Comparison of ENCODE assay signal across 14 cellular contexts in genomic region chr7:127390186-127390816, GRCh38. TPM values are rescaled to one million over a fixed set of nuclear protein-coding genes. Genes with fewer than 3 reads are reported as not detected.
DNase-seq lines count a peak whose midpoint lies in the region; ATAC-seq and TF ChIP-seq lines count a peak whose summit lies in the region.
"Had no signal": no experiment of that assay in that cellular context is flagged by ENCODE, and none has a peak within 500 bp of the region (broad histone marks: within the 10 kb centered on the region; RNA-seq: fewer than 3 reads in every experiment).

No MANE protein-coding gene starts in this region.

- BruUV-seq in mammary epithelial cell (replicated peaks; lab: Mats Ljungman, UMichigan) = no TSS peak

- H3K79me2 ChIP-seq in OCI-LY1 (ENCODE audit: insufficient read depth, low read length) (peaks cover 63% of the 10 kb centered on the region), mammary epithelial cell (ENCODE audit: insufficient read depth, low read length) (peaks cover 68% of the 10 kb centered on the region)

- peaks cover 64% of the 10 kb centered on the region for H3K4me1 Mint-ChIP-seq in activated T-cell treated with anti-CD3 and anti-CD28 coated beads, Interleukin-2, amount 50 U/mL, for 72 hours (ENCODE audit: low read depth)

- H3K27ac Mint-ChIP-seq in activated T-cell treated with anti-CD3 and anti-CD28 coated beads, Interleukin-2, amount 50 U/mL, for 72 hours = peak overlapping the region; percentile 75
- H3K27ac Mint-ChIP-seq: H9 had no signal

- no peaks in the 10 kb centered on the region for H3K27me3 ChIP-seq in OCI-LY1 (ENCODE audit: insufficient read depth, low read length)
- H3K27me3 ChIP-seq in mammary epithelial cell (ENCODE audit: insufficient read depth, low read length) = no peaks in the 10 kb centered on the region
- H3K27me3 ChIP-seq in skeletal muscle satellite cell (ENCODE audit: control insufficient read depth, insufficient read depth, low read length) = no peaks in the 10 kb centered on the region
- H3K27me3 ChIP-seq: suprapubic skin had no signal

- dilution Hi-C loops in mammary epithelial cell (cut with HindIII; ENCODE audit: low sequenced_read_pairs) = no loop called here

- peak overlapping the region; percentile 89 to 98 for H3K4me3 Mint-ChIP-seq in activated T-cell treated with anti-CD3 and anti-CD28 coated beads, Interleukin-2, amount 50 U/mL, for 72 hours

- no peaks in the 10 kb centered on the region for H3F3A ChIP-seq in OCI-LY1 (ENCODE audit: insufficient read depth, low read length)

- TF ChIP-seq CTCF in OCI-LY1 (IDR thresholded peaks at IDR 0.05; ENCODE audit: low read length) (no peak), mammary epithelial cell (conservative IDR thresholded peaks at IDR 0.05 in 1 of 2, IDR thresholded peaks at IDR 0.05 in 1 of 2; ENCODE audit: extremely low read depth in 1 of 2, insufficient read depth in 1 of 2, low read depth in 1 of 2, low read length in 2 of 2) (no peak), GM20000 (IDR thresholded peaks at IDR 0.05; ENCODE audit: extremely low read depth, missing control alignments) (no peak)

- H3K27ac ChIP-seq in OCI-LY1 (ENCODE audit: low read depth, low read length, poor library complexity, severe bottlenecking) (no peak overlapping the region), mammary epithelial cell (ENCODE audit: insufficient read depth, low read depth, low read length) (no peak overlapping the region)
- H3K27ac ChIP-seq: epithelial cell of prostate, suprapubic skin had no signal

- DNase-seq in activated T-cell treated with anti-CD3 and anti-CD28 coated beads, Interleukin-2, amount 50 U/mL, for 72 hours = no peak
- DNase-seq in activated T-cell treated with anti-CD3 and anti-CD28 coated beads, Interleukin-2, amount 50 U/mL, for 48 hours = no peak
- DNase-seq in mammary epithelial cell (no peak), GM20000 (ENCODE audit: low spot score) (no peak), mucosa of gallbladder (ENCODE audit: low spot score) (no peak)
- DNase-seq: activated CD4-positive, alpha-beta T cell treated with anti-CD3 and anti-CD28 coated beads for 4 hours; H9; Right ventricle myocardium superior; stimulated activated CD4-positive, alpha-beta T cell treated with anti-CD3 and anti-CD28 coated beads, Interleukin-2, amount 100 ng/mL, for 48 hours had no signal

- H3K9me3 ChIP-seq in OCI-LY1 (ENCODE audit: low read length) (no peaks in the 10 kb centered on the region), mammary epithelial cell (replicated peaks; ENCODE audit: insufficient read depth, low read length) (no peaks in the 10 kb centered on the region), skeletal muscle satellite cell (replicated peaks; ENCODE audit: low read length) (no peaks in the 10 kb centered on the region)
- H3K9me3 ChIP-seq: suprapubic skin had no signal

- peaks cover 56% of the 10 kb centered on the region for H3K36me3 ChIP-seq in OCI-LY1 (ENCODE audit: insufficient read depth, low read length)
- peaks cover 17% of the 10 kb centered on the region for H3K36me3 ChIP-seq in mammary epithelial cell (ENCODE audit: insufficient read depth, low read length)
- H3K36me3 ChIP-seq in skeletal muscle satellite cell (ENCODE audit: insufficient read depth, low read length) = peaks cover 40% of the 10 kb centered on the region

- H3K9me2 ChIP-seq in OCI-LY1 (ENCODE audit: low read depth, low read length) = no peaks in the 10 kb centered on the region

- WGBS in mammary epithelial cell (ENCODE audit: low coverage, missing lambda C conversion rate) = 91% methylated on average over 2 of the region's 2 CpGs

- CTCF ChIA-PET in mammary epithelial cell (lab: Charles Lee; ENCODE audit: low non-redundant PET) = no interaction called here

- H4K20me1 ChIP-seq in OCI-LY1 (ENCODE audit: insufficient read depth, low read length) = peaks cover 5% of the 10 kb centered on the region; the same call in 1 of the 2 replicates
- H4K20me1 ChIP-seq in mammary epithelial cell (ENCODE audit: insufficient read depth, low read length) = no peaks in the 10 kb centered on the region

- peak overlapping the region; percentile 86 for H3K4me3 ChIP-seq in OCI-LY1 (ENCODE audit: low read depth, low read length, poor library complexity, severe bottlenecking)
- peak overlapping the region in 2 of 3 experiments; percentile 86 to 99 for H3K4me3 ChIP-seq in mammary epithelial cell (replicated peaks in 1 of 3; ENCODE audit: insufficient read depth in 1 of 3, low read depth in 2 of 3, low read length in 3 of 3)
- no peak overlapping the region for H3K4me3 ChIP-seq in skeletal muscle satellite cell (ENCODE audit: low read length)

- H2AFZ ChIP-seq in OCI-LY1 (ENCODE audit: low read length) = no peak overlapping the region
- no peak overlapping the region for H2AFZ ChIP-seq in mammary epithelial cell (ENCODE audit: low read depth, low read length)

- intact Hi-C loops in mammary epithelial cell (cut with micrococcal nuclease) = loop anchor here (5.0 to 10.0 kb wide), 2 partner anchors 138 to 264 kb away; partner anchors contain the start of genes GRM8 and SND1

- H3K27me3 Mint-ChIP-seq in activated T-cell treated with anti-CD3 and anti-CD28 coated beads, Interleukin-2, amount 50 U/mL, for 72 hours (ENCODE audit: low read depth) = no peaks in the 10 kb centered on the region

- no peak for ATAC-seq in activated T-cell treated with anti-CD3 and anti-CD28 coated beads, Interleukin-2, amount 50 U/mL, for 72 hours (replicated peaks in 1 of 2)
- ATAC-seq in HG02759 (IDR thresholded peaks at IDR 0.05; ENCODE audit: unreplicated experiment) = no peak

- H3K9me3 Mint-ChIP-seq in activated T-cell treated with anti-CD3 and anti-CD28 coated beads, Interleukin-2, amount 50 U/mL, for 72 hours = peaks cover 2 to 3% of the 10 kb centered on the region in 2 donors
- H3K9me3 Mint-ChIP-seq: H9 had no signal

- in situ Hi-C loops in mammary epithelial cell (cut with MboI; ENCODE audit: low sequenced_read_pairs in 2 of 2) = no loop called here

- peaks cover 8 to 37% of the 10 kb centered on the region in 2 donors for H3K36me3 Mint-ChIP-seq in activated T-cell treated with anti-CD3 and anti-CD28 coated beads, Interleukin-2, amount 50 U/mL, for 72 hours (ENCODE audit: insufficient read depth in 2 of 2)

- H3K4me2 ChIP-seq in OCI-LY1 (ENCODE audit: low read length) (peak overlapping the region; percentile 94), mammary epithelial cell (ENCODE audit: insufficient read depth, low read depth, low read length) (peak overlapping the region; percentile 80), skeletal muscle satellite cell (ENCODE audit: low read length) (peak overlapping the region; percentile 100)

- peaks cover 34% of the 10 kb centered on the region for H3K4me1 ChIP-seq in OCI-LY1 (ENCODE audit: insufficient read depth, low read length, severe bottlenecking)
- peaks cover 13% of the 10 kb centered on the region for H3K4me1 ChIP-seq in mammary epithelial cell (ENCODE audit: insufficient read depth, low read length)
- peaks cover 19% of the 10 kb centered on the region for H3K4me1 ChIP-seq in skeletal muscle satellite cell (ENCODE audit: control insufficient read depth, insufficient read depth, low read length)

- H3K9ac ChIP-seq in OCI-LY1 (ENCODE audit: low read length) (peak overlapping the region; percentile 96), mammary epithelial cell (ENCODE audit: insufficient read depth, low read length) (peak overlapping the region; percentile 13), skeletal muscle satellite cell (ENCODE audit: low read depth, low read length) (no peak overlapping the region)

RNA-seq across cellular contexts. Expression of gene ZNF800, which starts 2.2 kb away (rescaled TPM):
- 10 to 100 TPM; 49.9 to 52.1 TPM for total RNA-seq in activated T-cell treated with anti-CD3 and anti-CD28 coated beads, Interleukin-2, amount 50 U/mL, for 72 hours
- 10 to 100 TPM; 28.2 to 37.3 TPM for total RNA-seq in mammary epithelial cell
- 13.8 TPM for polyA plus RNA-seq in mammary epithelial cell
- polyA minus RNA-seq in mammary epithelial cell = 22.2 TPM
- 21.4 and 22.8 TPM in 2 replicates for total RNA-seq in skeletal muscle satellite cell (2012; rRNA removed)
- total RNA-seq in mucosa of gallbladder = 33.9 TPM
